Comparison of ENCODE assay signal across 8 cellular contexts in the genomic region with DNA sequence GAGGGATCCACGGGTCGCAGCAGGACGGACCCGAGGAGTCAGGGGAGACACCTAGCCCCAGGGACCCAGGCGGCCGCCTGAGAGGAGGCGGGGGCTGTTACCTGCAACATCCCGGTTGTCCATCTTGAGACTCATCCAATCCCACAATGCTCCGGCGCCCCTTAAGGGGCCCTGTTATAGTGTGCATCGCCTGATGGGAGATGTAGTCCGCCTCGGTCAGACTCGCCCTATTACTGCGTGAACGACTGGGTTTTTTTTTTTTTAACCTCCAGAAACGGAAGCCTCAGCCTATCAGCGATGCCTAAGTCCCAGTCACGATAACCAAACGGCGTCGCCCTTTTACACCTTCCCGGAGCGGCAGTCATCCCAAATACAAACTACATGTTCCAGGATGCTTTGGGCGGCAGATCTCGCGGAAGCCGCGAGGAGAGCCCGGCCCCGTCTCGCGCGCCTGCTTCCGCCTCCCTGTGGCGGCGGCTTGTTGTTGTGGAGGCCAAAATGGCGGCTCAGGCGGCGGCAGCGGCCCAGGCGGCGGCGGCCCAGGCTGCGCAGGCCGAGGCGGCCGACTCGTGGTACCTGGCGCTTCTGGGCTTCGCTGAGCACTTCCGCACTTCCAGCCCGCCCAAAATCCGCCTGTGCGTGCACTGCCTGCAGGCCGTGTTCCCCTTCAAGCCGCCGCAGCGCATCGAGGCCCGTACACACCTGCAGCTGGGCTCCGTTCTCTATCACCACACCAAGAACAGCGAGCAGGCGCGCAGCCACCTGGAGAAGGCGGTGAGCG. TPM values are rescaled to one million over a fixed set of nuclear protein-coding genes. Genes with fewer than 3 reads are reported as not detected.
DNase-seq lines count a peak whose midpoint lies in the region; ATAC-seq and TF ChIP-seq lines count a peak whose summit lies in the region.

A gene with protein sequence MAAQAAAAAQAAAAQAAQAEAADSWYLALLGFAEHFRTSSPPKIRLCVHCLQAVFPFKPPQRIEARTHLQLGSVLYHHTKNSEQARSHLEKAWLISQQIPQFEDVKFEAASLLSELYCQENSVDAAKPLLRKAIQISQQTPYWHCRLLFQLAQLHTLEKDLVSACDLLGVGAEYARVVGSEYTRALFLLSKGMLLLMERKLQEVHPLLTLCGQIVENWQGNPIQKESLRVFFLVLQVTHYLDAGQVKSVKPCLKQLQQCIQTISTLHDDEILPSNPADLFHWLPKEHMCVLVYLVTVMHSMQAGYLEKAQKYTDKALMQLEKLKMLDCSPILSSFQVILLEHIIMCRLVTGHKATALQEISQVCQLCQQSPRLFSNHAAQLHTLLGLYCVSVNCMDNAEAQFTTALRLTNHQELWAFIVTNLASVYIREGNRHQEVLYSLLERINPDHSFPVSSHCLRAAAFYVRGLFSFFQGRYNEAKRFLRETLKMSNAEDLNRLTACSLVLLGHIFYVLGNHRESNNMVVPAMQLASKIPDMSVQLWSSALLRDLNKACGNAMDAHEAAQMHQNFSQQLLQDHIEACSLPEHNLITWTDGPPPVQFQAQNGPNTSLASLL (plus strand): TSS at position 468 of the 781 bp plus-strand sequence. CDS start 31 bp downstream, at position 499.
A gene with protein sequence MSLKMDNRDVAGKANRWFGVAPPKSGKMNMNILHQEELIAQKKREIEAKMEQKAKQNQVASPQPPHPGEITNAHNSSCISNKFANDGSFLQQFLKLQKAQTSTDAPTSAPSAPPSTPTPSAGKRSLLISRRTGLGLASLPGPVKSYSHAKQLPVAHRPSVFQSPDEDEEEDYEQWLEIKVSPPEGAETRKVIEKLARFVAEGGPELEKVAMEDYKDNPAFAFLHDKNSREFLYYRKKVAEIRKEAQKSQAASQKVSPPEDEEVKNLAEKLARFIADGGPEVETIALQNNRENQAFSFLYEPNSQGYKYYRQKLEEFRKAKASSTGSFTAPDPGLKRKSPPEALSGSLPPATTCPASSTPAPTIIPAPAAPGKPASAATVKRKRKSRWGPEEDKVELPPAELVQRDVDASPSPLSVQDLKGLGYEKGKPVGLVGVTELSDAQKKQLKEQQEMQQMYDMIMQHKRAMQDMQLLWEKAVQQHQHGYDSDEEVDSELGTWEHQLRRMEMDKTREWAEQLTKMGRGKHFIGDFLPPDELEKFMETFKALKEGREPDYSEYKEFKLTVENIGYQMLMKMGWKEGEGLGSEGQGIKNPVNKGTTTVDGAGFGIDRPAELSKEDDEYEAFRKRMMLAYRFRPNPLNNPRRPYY (minus strand): TSS at position 148 of the 781 bp plus-strand sequence. CDS start 13 bp downstream, at position 135.

- H3K4me1 ChIP-seq in ovary (ENCODE audit: insufficient read depth) (peaks cover 14% of the 10 kb centered on the region), thyroid gland (peaks cover 27 to 32% of the 10 kb centered on the region in 2 donors)

- no peaks in the 10 kb centered on the region for H3K27me3 Mint-ChIP-seq in activated naive CD8-positive, alpha-beta T cell treated with anti-CD3 and anti-CD28 coated beads for 36 hours

- H3K36me3 Mint-ChIP-seq in activated naive CD8-positive, alpha-beta T cell treated with anti-CD3 and anti-CD28 coated beads for 36 hours, result peaks cover 26% of the 10 kb centered on the region

- H3K9me3 ChIP-seq in ovary (no peaks in the 10 kb centered on the region), thyroid gland (no peaks in the 10 kb centered on the region)

- H3K27ac Mint-ChIP-seq in activated naive CD8-positive, alpha-beta T cell treated with anti-CD3 and anti-CD28 coated beads for 36 hours, result peak within 1 kb of the TSS; percentile 99

- no peaks in the 10 kb centered on the region for H3K36me3 ChIP-seq in ovary
- peaks cover 9 to 11% of the 10 kb centered on the region in 2 donors for H3K36me3 ChIP-seq in thyroid gland

- no peaks in the 10 kb centered on the region for H3K27me3 ChIP-seq in ovary
- H3K27me3 ChIP-seq in thyroid gland, result no peaks in the 10 kb centered on the region

- H3K27ac ChIP-seq in ovary, result peak within 1 kb of the TSS; percentile 43 to 82
- peak within 1 kb of the TSS; percentile 85 to 89 (median 88) for H3K27ac ChIP-seq in thyroid gland

- peak; percentile 85 for ATAC-seq in HG02588 (IDR thresholded peaks at IDR 0.05; ENCODE audit: unreplicated experiment)
- peak; percentile 95 for ATAC-seq in Right ventricle myocardium inferior

- peak; percentile 66 for TF ChIP-seq POLR2A in GM10847 (IDR thresholded peaks at IDR 0.05; ENCODE audit: extremely low read depth, insufficient read length)
- TF ChIP-seq POLR2A in ovary (IDR thresholded peaks at IDR 0.05), result peak; percentile 20
- TF ChIP-seq POLR2A in thyroid gland (IDR thresholded peaks at IDR 0.05), result peak in 1 of 2 donors; percentile 66

- H3K9me3 Mint-ChIP-seq in activated naive CD8-positive, alpha-beta T cell treated with anti-CD3 and anti-CD28 coated beads for 36 hours, result no peaks in the 10 kb centered on the region

- intact Hi-C loops in Right ventricle myocardium inferior (cut with DNase I), result loop anchor here (10.0 kb wide), 2 partner anchors 126 to 256 kb away; a partner anchor contains a TSS
- intact Hi-C loops in ovary (cut with DNase I), result no loop called here
- intact Hi-C loops in thyroid gland (cut with DNase I), result no loop called here

- peak; percentile 38 to 67 (median 63) for TF ChIP-seq CTCF in ovary (IDR thresholded peaks at IDR 0.05)
- peak in 3 of 6 experiments; percentile 41 to 58 (median 54) for TF ChIP-seq CTCF in thyroid gland (IDR thresholded peaks at IDR 0.05)

- H3K4me1 Mint-ChIP-seq in activated naive CD8-positive, alpha-beta T cell treated with anti-CD3 and anti-CD28 coated beads for 36 hours, result peaks cover 38% of the 10 kb centered on the region

- peak within 1 kb of the TSS; percentile 92 for H3K4me3 Mint-ChIP-seq in activated naive CD8-positive, alpha-beta T cell treated with anti-CD3 and anti-CD28 coated beads for 36 hours

- DNase-seq in NCI-H1092 (lab: John Stamatoyannopoulos, UW), result peak; percentile 74
- peak; percentile 90 for DNase-seq in SKM-1 treated with dmso at 0.1 percent for 144 hours (lab: John Stamatoyannopoulos, UW; ENCODE audit: unreplicated experiment)
- peak; percentile 93 for DNase-seq in activated naive CD8-positive, alpha-beta T cell treated with anti-CD3 and anti-CD28 coated beads for 36 hours
- DNase-seq in Right ventricle myocardium inferior (ENCODE audit: missing footprints), result peak; percentile 95
- peak; percentile 84 to 91 (median 86) for DNase-seq in ovary
- peak; percentile 85 to 90 for DNase-seq in thyroid gland

- TF ChIP-seq EP300 in ovary (IDR thresholded peaks at IDR 0.05), result no peak

- peak within 1 kb of the TSS; percentile 66 for H3K4me3 ChIP-seq in ovary
- H3K4me3 ChIP-seq in thyroid gland (replicated peaks in 1 of 3), result peak within 1 kb of the TSS; percentile 90 to 98 (median 97)

- WGBS in ovary, 3 donors, result 0% methylated on average over 38 to 67 of the region's 67 CpGs
- WGBS in thyroid gland, 2 donors, result 0 to 1% methylated on average over 18 to 24 of the region's 67 CpGs

RNA-seq across cellular contexts. Expression of the first gene that starts in this region (rescaled TPM):
- 10 to 100 TPM; 39.5 to 39.9 TPM for total RNA-seq in activated naive CD8-positive, alpha-beta T cell treated with anti-CD3 and anti-CD28 coated beads for 36 hours
- total RNA-seq in Right ventricle myocardium inferior (31.8 TPM), ovary (10 to 100 TPM; 48.3 to 77.0 (median 61.7) TPM), thyroid gland (10 to 100 TPM; 45.1 to 71.1 (median 68.7) TPM)
- 10 to 100 TPM; 12.4 to 33.2 TPM for polyA plus RNA-seq in ovary

RNA-seq across cellular contexts. Expression of the second gene that starts in this region (rescaled TPM):
- total RNA-seq in activated naive CD8-positive, alpha-beta T cell treated with anti-CD3 and anti-CD28 coated beads for 36 hours, result 10 to 100 TPM; 58.2 to 59.4 TPM
- total RNA-seq in Right ventricle myocardium inferior, result 34.9 TPM
- 10 to 100 TPM; 14.7 to 42.9 (median 37.3) TPM for total RNA-seq in ovary
- 10 to 100 TPM; 27.6 to 29.0 TPM for polyA plus RNA-seq in ovary
- 10 to 100 TPM; 20.0 to 45.1 (median 37.4) TPM for total RNA-seq in thyroid gland

Comparison
In these comparisons a context has a peak if more than half of its experiments do, and no peak if none do; other contexts are left out.
1. Peak in every context shown above with its lines: DNase-seq, ATAC-seq, H3K4me3 ChIP-seq and H3K27ac ChIP-seq.